1 cellular context compared by ENCODE assay signal in the genomic region with DNA sequence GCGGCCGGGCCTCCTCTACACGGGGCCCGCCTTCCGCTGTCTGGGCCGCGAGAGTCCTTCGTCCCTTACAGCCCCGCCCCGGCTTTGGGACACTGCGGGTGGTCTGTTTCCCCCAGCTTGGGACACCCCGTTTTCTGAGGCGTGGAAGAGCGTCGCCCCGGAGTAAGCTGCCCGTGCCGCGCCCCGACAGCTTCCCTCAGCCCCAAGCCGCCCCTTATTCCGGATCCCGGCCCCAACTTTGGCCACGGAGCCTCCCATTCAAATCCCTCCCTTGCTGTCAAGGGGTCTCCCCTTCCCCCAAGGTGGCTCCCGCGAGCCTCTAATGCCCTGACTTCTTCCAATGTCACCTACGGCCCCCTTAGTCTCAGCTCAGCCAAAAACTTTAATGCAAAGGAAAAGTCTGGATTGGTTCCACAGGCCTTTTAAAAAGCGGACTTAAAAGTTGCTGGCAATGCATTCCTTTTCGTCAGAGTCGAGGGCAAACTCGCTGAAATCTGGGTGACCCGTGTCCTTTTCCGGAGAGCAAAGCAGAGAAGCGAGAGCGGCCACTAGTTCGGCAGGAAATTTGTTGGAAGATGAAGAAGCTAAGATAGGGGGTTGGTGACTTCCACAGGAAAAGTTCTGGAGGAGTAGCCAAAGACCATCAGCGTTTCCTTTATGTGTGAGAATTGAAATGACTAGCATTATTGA.
TF ChIP-seq lines count a peak whose summit lies in the region.

No MANE protein-coding gene starts in this region.

TF ChIP-seq in HEK293, 187 proteins besides CTCF, POLR2A, EP300 and RAD21 (continued from another document):
- TF ChIP-seq, protein P1, sequence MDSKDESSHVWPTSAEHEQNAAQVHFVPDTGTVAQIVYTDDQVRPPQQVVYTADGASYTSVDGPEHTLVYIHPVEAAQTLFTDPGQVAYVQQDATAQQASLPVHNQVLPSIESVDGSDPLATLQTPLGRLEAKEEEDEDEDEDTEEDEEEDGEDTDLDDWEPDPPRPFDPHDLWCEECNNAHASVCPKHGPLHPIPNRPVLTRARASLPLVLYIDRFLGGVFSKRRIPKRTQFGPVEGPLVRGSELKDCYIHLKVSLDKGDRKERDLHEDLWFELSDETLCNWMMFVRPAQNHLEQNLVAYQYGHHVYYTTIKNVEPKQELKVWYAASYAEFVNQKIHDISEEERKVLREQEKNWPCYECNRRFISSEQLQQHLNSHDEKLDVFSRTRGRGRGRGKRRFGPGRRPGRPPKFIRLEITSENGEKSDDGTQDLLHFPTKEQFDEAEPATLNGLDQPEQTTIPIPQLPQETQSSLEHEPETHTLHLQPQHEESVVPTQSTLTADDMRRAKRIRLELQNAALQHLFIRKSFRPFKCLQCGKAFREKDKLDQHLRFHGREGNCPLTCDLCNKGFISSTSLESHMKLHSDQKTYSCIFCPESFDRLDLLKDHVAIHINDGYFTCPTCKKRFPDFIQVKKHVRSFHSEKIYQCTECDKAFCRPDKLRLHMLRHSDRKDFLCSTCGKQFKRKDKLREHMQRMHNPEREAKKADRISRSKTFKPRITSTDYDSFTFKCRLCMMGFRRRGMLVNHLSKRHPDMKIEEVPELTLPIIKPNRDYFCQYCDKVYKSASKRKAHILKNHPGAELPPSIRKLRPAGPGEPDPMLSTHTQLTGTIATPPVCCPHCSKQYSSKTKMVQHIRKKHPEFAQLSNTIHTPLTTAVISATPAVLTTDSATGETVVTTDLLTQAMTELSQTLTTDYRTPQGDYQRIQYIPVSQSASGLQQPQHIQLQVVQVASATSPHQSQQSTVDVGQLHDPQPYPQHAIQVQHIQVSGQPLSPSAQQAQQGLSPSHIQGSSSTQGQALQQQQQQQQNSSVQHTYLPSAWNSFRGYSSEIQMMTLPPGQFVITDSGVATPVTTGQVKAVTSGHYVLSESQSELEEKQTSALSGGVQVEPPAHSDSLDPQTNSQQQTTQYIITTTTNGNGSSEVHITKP (tag by site-specific recombination; IDR thresholded peaks at IDR 0.05): no peak
- TF ChIP-seq ZNF221 (tag by site-specific recombination; IDR thresholded peaks at IDR 0.05; ENCODE audit: borderline replicate concordance) (no peak), ZNF157 (tag by site-specific recombination; IDR thresholded peaks at IDR 0.05) (0 out of 2 replicates have a peak, but pooled peaks have one; percentile 10), ZNF184 (tag by site-specific recombination; IDR thresholded peaks at IDR 0.05) (no peak), TRIM28 (IDR thresholded peaks at IDR 0.05; ENCODE audit: borderline replicate concordance, low read length) (no peak), ZBTB48 (tag by site-specific recombination; IDR thresholded peaks at IDR 0.05) (0 out of 2 replicates have a peak, but pooled peaks have one; percentile 51), ZNF335 (tag by site-specific recombination; conservative IDR thresholded peaks at IDR 0.05) (peak; percentile 34), IKZF3 (tag by site-specific recombination; IDR thresholded peaks at IDR 0.05) (peak; percentile 7; the same call in 1 of the 2 replicates), ZNF600 (tag by site-specific recombination; IDR thresholded peaks at IDR 0.05) (no peak), ZFP37 (tag by site-specific recombination; IDR thresholded peaks at IDR 0.05) (0 out of 2 replicates have a peak, but pooled peaks have one; percentile 7), YY1 (tag by site-specific recombination; IDR thresholded peaks at IDR 0.05) (no peak), ZNF629 (tag by site-specific recombination; IDR thresholded peaks at IDR 0.05) (0 out of 2 replicates have a peak, but pooled peaks have one; percentile 28), YY2 (tag by site-specific recombination; IDR thresholded peaks at IDR 0.05) (no peak), ZNF394 (tag by site-specific recombination; IDR thresholded peaks at IDR 0.05; ENCODE audit: borderline replicate concordance) (no peak), ZNF133 (tag by site-specific recombination; IDR thresholded peaks at IDR 0.05) (no peak), ZBTB20 (tag by site-specific recombination; IDR thresholded peaks at IDR 0.05) (peak; percentile 94; the same call in 1 of the 2 replicates), ZNF248 (tag by site-specific recombination; IDR thresholded peaks at IDR 0.05) (no peak), ZNF146 (tag by site-specific recombination; IDR thresholded peaks at IDR 0.05) (0 out of 2 replicates have a peak, but pooled peaks have one; percentile 13), ZNF544 (tag by site-specific recombination; IDR thresholded peaks at IDR 0.05) (no peak), ZNF2 (tag by site-specific recombination; IDR thresholded peaks at IDR 0.05) (no peak), ZNF366 (tag by site-specific recombination; conservative IDR thresholded peaks at IDR 0.05) (0 out of 2 replicates have a peak, but pooled peaks have one; percentile 0), ZNF548 (tag by site-specific recombination; IDR thresholded peaks at IDR 0.05) (no peak), GLIS1 (tag by site-specific recombination; IDR thresholded peaks at IDR 0.05) (peak; percentile 24), PRDM1 (tag by site-specific recombination; IDR thresholded peaks at IDR 0.05) (peak; percentile 63), ZNF585B (tag by site-specific recombination; IDR thresholded peaks at IDR 0.05) (no peak), ZNF223 (tag by site-specific recombination; IDR thresholded peaks at IDR 0.05) (no peak), ZNF791 (tag by site-specific recombination; IDR thresholded peaks at IDR 0.05) (no peak), ZNF350 (tag by site-specific recombination; IDR thresholded peaks at IDR 0.05) (no peak), KLF16 (tag by site-specific recombination; IDR thresholded peaks at IDR 0.05) (peak; percentile 3; the same call in 1 of the 2 replicates), ZNF561 (tag by site-specific recombination; IDR thresholded peaks at IDR 0.05; ENCODE audit: borderline replicate concordance) (no peak), MZF1 (tag by site-specific recombination; IDR thresholded peaks at IDR 0.05; ENCODE audit: borderline replicate concordance) (no peak), GLIS2 (tag by site-specific recombination; IDR thresholded peaks at IDR 0.05) (peak; percentile 79)
- TF ChIP-seq, protein P2, sequence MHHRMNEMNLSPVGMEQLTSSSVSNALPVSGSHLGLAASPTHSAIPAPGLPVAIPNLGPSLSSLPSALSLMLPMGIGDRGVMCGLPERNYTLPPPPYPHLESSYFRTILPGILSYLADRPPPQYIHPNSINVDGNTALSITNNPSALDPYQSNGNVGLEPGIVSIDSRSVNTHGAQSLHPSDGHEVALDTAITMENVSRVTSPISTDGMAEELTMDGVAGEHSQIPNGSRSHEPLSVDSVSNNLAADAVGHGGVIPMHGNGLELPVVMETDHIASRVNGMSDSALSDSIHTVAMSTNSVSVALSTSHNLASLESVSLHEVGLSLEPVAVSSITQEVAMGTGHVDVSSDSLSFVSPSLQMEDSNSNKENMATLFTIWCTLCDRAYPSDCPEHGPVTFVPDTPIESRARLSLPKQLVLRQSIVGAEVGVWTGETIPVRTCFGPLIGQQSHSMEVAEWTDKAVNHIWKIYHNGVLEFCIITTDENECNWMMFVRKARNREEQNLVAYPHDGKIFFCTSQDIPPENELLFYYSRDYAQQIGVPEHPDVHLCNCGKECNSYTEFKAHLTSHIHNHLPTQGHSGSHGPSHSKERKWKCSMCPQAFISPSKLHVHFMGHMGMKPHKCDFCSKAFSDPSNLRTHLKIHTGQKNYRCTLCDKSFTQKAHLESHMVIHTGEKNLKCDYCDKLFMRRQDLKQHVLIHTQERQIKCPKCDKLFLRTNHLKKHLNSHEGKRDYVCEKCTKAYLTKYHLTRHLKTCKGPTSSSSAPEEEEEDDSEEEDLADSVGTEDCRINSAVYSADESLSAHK (tag by site-specific recombination; IDR thresholded peaks at IDR 0.05): no peak
- TF ChIP-seq, protein P3, sequence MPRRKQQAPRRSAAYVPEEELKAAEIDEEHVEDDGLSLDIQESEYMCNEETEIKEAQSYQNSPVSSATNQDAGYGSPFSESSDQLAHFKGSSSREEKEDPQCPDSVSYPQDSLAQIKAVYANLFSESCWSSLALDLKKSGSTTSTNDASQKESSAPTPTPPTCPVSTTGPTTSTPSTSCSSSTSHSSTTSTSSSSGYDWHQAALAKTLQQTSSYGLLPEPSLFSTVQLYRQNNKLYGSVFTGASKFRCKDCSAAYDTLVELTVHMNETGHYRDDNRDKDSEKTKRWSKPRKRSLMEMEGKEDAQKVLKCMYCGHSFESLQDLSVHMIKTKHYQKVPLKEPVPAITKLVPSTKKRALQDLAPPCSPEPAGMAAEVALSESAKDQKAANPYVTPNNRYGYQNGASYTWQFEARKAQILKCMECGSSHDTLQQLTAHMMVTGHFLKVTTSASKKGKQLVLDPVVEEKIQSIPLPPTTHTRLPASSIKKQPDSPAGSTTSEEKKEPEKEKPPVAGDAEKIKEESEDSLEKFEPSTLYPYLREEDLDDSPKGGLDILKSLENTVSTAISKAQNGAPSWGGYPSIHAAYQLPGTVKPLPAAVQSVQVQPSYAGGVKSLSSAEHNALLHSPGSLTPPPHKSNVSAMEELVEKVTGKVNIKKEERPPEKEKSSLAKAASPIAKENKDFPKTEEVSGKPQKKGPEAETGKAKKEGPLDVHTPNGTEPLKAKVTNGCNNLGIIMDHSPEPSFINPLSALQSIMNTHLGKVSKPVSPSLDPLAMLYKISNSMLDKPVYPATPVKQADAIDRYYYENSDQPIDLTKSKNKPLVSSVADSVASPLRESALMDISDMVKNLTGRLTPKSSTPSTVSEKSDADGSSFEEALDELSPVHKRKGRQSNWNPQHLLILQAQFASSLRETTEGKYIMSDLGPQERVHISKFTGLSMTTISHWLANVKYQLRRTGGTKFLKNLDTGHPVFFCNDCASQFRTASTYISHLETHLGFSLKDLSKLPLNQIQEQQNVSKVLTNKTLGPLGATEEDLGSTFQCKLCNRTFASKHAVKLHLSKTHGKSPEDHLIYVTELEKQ (tag by site-specific recombination; IDR thresholded peaks at IDR 0.05; ENCODE audit: borderline replicate concordance): no peak
- TF ChIP-seq, protein P4, sequence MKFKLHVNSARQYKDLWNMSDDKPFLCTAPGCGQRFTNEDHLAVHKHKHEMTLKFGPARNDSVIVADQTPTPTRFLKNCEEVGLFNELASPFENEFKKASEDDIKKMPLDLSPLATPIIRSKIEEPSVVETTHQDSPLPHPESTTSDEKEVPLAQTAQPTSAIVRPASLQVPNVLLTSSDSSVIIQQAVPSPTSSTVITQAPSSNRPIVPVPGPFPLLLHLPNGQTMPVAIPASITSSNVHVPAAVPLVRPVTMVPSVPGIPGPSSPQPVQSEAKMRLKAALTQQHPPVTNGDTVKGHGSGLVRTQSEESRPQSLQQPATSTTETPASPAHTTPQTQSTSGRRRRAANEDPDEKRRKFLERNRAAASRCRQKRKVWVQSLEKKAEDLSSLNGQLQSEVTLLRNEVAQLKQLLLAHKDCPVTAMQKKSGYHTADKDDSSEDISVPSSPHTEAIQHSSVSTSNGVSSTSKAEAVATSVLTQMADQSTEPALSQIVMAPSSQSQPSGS (tag by site-specific recombination; IDR thresholded peaks at IDR 0.05; ENCODE audit: low read depth): no peak
- TF ChIP-seq, protein P5, sequence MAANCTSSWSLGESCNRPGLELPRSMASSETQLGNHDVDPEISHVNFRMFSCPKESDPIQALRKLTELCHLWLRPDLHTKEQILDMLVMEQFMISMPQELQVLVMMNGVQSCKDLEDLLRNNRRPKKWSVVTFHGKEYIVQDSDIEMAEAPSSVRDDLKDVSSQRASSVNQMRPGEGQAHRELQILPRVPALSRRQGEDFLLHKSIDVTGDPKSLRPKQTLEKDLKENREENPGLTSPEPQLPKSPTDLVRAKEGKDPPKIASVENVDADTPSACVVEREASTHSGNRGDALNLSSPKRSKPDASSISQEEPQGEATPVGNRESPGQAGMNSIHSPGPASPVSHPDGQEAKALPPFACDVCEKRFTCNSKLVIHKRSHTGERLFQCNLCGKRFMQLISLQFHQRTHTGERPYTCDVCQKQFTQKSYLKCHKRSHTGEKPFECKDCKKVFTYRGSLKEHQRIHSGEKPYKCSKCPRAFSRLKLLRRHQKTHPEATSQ (tag by site-specific recombination; IDR thresholded peaks at IDR 0.05): no peak
- TF ChIP-seq, protein P6, sequence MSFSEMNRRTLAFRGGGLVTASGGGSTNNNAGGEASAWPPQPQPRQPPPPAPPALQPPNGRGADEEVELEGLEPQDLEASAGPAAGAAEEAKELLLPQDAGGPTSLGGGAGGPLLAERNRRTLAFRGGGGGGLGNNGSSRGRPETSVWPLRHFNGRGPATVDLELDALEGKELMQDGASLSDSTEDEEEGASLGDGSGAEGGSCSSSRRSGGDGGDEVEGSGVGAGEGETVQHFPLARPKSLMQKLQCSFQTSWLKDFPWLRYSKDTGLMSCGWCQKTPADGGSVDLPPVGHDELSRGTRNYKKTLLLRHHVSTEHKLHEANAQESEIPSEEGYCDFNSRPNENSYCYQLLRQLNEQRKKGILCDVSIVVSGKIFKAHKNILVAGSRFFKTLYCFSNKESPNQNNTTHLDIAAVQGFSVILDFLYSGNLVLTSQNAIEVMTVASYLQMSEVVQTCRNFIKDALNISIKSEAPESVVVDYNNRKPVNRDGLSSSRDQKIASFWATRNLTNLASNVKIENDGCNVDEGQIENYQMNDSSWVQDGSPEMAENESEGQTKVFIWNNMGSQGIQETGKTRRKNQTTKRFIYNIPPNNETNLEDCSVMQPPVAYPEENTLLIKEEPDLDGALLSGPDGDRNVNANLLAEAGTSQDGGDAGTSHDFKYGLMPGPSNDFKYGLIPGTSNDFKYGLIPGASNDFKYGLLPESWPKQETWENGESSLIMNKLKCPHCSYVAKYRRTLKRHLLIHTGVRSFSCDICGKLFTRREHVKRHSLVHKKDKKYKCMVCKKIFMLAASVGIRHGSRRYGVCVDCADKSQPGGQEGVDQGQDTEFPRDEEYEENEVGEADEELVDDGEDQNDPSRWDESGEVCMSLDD (tag by site-specific recombination; IDR thresholded peaks at IDR 0.05): peak; percentile 38; the same call in 1 of the 2 replicates
